ENCODE assay signal across 2 cellular contexts in the genomic region with DNA sequence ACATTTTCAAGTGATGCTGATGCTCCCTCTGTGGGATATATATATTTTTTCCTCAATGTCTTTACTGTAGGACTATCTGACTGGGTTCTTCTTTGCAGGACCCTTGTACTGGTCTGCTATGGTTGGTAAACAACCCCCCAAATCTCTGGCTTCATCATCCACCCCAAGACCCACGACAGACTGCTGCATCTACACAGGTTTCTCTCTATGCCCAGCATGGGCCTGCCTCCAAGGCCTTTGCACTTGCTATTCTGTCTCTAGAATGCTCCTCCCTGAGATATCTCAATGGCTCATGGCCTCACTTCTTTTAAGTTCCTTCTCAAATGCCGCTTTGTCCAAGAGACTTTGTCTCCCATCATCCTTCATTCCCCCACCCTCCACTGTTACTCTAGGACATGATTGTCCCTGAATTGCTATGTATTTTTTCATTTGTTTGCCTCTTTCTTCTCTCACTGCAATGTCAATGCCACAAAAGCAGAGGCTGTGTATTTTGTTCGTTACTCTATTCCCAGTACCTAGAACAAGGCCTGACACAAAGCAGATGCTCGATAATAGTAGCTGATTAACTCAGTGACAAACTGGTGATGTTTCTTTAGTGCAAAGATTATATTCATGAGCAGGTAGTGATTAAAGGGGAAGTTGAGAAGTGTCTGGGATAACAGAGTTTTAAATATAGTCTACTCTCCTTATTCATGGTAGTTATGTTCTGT.
TF ChIP-seq lines count a peak whose summit lies in the region.

No MANE protein-coding gene starts in this region.

TF ChIP-seq in IMR-90, 13 proteins besides CTCF, POLR2A, EP300 and RAD21:
- TF ChIP-seq SMC3 (IDR thresholded peaks at IDR 0.05; ENCODE audit: low read depth, low read length) (no peak), BHLHE40 (IDR thresholded peaks at IDR 0.05; ENCODE audit: low read depth, low read length) (no peak), FOS (IDR thresholded peaks at IDR 0.05; ENCODE audit: low read depth, low read length) (no peak), MAZ (IDR thresholded peaks at IDR 0.05; ENCODE audit: borderline replicate concordance, low read depth, low read length) (no peak), MXI1 (IDR thresholded peaks at IDR 0.05; ENCODE audit: borderline replicate concordance, low read depth, low read length) (no peak), MAFK (IDR thresholded peaks at IDR 0.05; ENCODE audit: low read depth, low read length) (no peak), RCOR1 (IDR thresholded peaks at IDR 0.05; ENCODE audit: insufficient replicate concordance, low read length) (no peak), CEBPB (IDR thresholded peaks at IDR 0.05; ENCODE audit: low read depth, low read length) (no peak), NFE2L2 (IDR thresholded peaks at IDR 0.05; ENCODE audit: low read depth, low read length) (no peak)
- TF ChIP-seq, protein P1, sequence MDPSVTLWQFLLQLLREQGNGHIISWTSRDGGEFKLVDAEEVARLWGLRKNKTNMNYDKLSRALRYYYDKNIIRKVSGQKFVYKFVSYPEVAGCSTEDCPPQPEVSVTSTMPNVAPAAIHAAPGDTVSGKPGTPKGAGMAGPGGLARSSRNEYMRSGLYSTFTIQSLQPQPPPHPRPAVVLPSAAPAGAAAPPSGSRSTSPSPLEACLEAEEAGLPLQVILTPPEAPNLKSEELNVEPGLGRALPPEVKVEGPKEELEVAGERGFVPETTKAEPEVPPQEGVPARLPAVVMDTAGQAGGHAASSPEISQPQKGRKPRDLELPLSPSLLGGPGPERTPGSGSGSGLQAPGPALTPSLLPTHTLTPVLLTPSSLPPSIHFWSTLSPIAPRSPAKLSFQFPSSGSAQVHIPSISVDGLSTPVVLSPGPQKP (IDR thresholded peaks at IDR 0.05; ENCODE audit: borderline replicate concordance, low read depth, low read length) = no peak
- TF ChIP-seq, protein P2, sequence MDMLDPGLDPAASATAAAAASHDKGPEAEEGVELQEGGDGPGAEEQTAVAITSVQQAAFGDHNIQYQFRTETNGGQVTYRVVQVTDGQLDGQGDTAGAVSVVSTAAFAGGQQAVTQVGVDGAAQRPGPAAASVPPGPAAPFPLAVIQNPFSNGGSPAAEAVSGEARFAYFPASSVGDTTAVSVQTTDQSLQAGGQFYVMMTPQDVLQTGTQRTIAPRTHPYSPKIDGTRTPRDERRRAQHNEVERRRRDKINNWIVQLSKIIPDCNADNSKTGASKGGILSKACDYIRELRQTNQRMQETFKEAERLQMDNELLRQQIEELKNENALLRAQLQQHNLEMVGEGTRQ (IDR thresholded peaks at IDR 0.05; ENCODE audit: low read depth, low read length) = no peak

TF ChIP-seq in HepG2, 621 proteins besides CTCF, POLR2A, EP300 and RAD21 (continues in another document):
- TF ChIP-seq, protein P3, sequence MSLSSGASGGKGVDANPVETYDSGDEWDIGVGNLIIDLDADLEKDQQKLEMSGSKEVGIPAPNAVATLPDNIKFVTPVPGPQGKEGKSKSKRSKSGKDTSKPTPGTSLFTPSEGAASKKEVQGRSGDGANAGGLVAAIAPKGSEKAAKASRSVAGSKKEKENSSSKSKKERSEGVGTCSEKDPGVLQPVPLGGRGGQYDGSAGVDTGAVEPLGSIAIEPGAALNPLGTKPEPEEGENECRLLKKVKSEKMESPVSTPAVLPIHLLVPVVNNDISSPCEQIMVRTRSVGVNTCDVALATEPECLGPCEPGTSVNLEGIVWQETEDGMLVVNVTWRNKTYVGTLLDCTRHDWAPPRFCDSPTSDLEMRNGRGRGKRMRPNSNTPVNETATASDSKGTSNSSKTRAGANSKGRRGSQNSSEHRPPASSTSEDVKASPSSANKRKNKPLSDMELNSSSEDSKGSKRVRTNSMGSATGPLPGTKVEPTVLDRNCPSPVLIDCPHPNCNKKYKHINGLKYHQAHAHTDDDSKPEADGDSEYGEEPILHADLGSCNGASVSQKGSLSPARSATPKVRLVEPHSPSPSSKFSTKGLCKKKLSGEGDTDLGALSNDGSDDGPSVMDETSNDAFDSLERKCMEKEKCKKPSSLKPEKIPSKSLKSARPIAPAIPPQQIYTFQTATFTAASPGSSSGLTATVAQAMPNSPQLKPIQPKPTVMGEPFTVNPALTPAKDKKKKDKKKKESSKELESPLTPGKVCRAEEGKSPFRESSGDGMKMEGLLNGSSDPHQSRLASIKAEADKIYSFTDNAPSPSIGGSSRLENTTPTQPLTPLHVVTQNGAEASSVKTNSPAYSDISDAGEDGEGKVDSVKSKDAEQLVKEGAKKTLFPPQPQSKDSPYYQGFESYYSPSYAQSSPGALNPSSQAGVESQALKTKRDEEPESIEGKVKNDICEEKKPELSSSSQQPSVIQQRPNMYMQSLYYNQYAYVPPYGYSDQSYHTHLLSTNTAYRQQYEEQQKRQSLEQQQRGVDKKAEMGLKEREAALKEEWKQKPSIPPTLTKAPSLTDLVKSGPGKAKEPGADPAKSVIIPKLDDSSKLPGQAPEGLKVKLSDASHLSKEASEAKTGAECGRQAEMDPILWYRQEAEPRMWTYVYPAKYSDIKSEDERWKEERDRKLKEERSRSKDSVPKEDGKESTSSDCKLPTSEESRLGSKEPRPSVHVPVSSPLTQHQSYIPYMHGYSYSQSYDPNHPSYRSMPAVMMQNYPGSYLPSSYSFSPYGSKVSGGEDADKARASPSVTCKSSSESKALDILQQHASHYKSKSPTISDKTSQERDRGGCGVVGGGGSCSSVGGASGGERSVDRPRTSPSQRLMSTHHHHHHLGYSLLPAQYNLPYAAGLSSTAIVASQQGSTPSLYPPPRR (CRISPR knock-in tag; IDR thresholded peaks at IDR 0.05; ENCODE audit: borderline replicate concordance) = 0 out of 2 replicates have a peak, but pooled peaks have one; percentile 37
- TF ChIP-seq, protein P4, sequence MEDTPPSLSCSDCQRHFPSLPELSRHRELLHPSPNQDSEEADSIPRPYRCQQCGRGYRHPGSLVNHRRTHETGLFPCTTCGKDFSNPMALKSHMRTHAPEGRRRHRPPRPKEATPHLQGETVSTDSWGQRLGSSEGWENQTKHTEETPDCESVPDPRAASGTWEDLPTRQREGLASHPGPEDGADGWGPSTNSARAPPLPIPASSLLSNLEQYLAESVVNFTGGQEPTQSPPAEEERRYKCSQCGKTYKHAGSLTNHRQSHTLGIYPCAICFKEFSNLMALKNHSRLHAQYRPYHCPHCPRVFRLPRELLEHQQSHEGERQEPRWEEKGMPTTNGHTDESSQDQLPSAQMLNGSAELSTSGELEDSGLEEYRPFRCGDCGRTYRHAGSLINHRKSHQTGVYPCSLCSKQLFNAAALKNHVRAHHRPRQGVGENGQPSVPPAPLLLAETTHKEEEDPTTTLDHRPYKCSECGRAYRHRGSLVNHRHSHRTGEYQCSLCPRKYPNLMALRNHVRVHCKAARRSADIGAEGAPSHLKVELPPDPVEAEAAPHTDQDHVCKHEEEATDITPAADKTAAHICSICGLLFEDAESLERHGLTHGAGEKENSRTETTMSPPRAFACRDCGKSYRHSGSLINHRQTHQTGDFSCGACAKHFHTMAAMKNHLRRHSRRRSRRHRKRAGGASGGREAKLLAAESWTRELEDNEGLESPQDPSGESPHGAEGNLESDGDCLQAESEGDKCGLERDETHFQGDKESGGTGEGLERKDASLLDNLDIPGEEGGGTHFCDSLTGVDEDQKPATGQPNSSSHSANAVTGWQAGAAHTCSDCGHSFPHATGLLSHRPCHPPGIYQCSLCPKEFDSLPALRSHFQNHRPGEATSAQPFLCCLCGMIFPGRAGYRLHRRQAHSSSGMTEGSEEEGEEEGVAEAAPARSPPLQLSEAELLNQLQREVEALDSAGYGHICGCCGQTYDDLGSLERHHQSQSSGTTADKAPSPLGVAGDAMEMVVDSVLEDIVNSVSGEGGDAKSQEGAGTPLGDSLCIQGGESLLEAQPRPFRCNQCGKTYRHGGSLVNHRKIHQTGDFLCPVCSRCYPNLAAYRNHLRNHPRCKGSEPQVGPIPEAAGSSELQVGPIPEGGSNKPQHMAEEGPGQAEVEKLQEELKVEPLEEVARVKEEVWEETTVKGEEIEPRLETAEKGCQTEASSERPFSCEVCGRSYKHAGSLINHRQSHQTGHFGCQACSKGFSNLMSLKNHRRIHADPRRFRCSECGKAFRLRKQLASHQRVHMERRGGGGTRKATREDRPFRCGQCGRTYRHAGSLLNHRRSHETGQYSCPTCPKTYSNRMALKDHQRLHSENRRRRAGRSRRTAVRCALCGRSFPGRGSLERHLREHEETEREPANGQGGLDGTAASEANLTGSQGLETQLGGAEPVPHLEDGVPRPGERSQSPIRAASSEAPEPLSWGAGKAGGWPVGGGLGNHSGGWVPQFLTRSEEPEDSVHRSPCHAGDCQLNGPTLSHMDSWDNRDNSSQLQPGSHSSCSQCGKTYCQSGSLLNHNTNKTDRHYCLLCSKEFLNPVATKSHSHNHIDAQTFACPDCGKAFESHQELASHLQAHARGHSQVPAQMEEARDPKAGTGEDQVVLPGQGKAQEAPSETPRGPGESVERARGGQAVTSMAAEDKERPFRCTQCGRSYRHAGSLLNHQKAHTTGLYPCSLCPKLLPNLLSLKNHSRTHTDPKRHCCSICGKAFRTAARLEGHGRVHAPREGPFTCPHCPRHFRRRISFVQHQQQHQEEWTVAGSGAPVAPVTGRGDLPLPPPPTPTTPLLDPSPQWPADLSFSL (CRISPR knock-in tag; IDR thresholded peaks at IDR 0.05) = no peak
- no peak for TF ChIP-seq AKAP8 (CRISPR knock-in tag; IDR thresholded peaks at IDR 0.05)
- no peak for TF ChIP-seq BORCS8-MEF2B (CRISPR knock-in tag; IDR thresholded peaks at IDR 0.05)
- no peak for TF ChIP-seq RAD51 (IDR thresholded peaks at IDR 0.05; ENCODE audit: borderline replicate concordance)
- TF ChIP-seq, protein P5, sequence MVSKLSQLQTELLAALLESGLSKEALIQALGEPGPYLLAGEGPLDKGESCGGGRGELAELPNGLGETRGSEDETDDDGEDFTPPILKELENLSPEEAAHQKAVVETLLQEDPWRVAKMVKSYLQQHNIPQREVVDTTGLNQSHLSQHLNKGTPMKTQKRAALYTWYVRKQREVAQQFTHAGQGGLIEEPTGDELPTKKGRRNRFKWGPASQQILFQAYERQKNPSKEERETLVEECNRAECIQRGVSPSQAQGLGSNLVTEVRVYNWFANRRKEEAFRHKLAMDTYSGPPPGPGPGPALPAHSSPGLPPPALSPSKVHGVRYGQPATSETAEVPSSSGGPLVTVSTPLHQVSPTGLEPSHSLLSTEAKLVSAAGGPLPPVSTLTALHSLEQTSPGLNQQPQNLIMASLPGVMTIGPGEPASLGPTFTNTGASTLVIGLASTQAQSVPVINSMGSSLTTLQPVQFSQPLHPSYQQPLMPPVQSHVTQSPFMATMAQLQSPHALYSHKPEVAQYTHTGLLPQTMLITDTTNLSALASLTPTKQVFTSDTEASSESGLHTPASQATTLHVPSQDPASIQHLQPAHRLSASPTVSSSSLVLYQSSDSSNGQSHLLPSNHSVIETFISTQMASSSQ (IDR thresholded peaks at IDR 0.05; ENCODE audit: low read depth) = peak; percentile 65
- TF ChIP-seq, protein P5 (CRISPR knock-in tag; IDR thresholded peaks at IDR 0.05; ENCODE audit: borderline replicate concordance) = no peak
- TF ChIP-seq, protein P6, sequence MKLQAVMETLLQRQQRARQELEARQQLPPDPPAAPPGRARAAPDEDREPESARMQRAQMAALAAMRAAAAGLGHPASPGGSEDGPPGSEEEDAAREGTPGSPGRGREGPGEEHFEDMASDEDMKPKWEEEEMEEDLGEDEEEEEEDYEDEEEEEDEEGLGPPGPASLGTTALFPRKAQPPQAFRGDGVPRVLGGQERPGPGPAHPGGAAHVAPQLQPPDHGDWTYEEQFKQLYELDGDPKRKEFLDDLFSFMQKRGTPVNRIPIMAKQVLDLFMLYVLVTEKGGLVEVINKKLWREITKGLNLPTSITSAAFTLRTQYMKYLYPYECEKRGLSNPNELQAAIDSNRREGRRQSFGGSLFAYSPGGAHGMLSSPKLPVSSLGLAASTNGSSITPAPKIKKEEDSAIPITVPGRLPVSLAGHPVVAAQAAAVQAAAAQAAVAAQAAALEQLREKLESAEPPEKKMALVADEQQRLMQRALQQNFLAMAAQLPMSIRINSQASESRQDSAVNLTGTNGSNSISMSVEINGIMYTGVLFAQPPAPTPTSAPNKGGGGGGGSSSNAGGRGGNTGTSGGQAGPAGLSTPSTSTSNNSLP (IDR thresholded peaks at IDR 0.05; ENCODE audit: low read depth, low read length) = 0 out of 2 replicates have a peak, but pooled peaks have one; percentile 45
- TF ChIP-seq, protein P7, sequence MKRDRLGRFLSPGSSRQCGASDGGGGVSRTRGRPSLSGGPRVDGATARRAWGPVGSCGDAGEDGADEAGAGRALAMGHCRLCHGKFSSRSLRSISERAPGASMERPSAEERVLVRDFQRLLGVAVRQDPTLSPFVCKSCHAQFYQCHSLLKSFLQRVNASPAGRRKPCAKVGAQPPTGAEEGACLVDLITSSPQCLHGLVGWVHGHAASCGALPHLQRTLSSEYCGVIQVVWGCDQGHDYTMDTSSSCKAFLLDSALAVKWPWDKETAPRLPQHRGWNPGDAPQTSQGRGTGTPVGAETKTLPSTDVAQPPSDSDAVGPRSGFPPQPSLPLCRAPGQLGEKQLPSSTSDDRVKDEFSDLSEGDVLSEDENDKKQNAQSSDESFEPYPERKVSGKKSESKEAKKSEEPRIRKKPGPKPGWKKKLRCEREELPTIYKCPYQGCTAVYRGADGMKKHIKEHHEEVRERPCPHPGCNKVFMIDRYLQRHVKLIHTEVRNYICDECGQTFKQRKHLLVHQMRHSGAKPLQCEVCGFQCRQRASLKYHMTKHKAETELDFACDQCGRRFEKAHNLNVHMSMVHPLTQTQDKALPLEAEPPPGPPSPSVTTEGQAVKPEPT (CRISPR knock-in tag; IDR thresholded peaks at IDR 0.05; ENCODE audit: low read depth) = no peak
- TF ChIP-seq KDM4B (CRISPR knock-in tag; IDR thresholded peaks at IDR 0.05) = no peak
- TF ChIP-seq CREB1 (IDR thresholded peaks at IDR 0.05) = no peak
- 0 out of 2 replicates have a peak, but pooled peaks have one; percentile 29 for TF ChIP-seq CREB1 (CRISPR knock-in tag; IDR thresholded peaks at IDR 0.05)
- TF ChIP-seq, protein P8, sequence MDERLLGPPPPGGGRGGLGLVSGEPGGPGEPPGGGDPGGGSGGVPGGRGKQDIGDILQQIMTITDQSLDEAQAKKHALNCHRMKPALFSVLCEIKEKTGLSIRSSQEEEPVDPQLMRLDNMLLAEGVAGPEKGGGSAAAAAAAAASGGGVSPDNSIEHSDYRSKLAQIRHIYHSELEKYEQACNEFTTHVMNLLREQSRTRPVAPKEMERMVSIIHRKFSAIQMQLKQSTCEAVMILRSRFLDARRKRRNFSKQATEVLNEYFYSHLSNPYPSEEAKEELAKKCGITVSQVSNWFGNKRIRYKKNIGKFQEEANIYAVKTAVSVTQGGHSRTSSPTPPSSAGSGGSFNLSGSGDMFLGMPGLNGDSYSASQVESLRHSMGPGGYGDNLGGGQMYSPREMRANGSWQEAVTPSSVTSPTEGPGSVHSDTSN (CRISPR knock-in tag; IDR thresholded peaks at IDR 0.05) = no peak
- TF ChIP-seq ERF (CRISPR knock-in tag; IDR thresholded peaks at IDR 0.05) = no peak
- no peak for TF ChIP-seq ARNTL (CRISPR knock-in tag; IDR thresholded peaks at IDR 0.05)
- TF ChIP-seq NPAS2 (CRISPR knock-in tag; IDR thresholded peaks at IDR 0.05; ENCODE audit: borderline replicate concordance) = no peak
